In the genomic region with DNA sequence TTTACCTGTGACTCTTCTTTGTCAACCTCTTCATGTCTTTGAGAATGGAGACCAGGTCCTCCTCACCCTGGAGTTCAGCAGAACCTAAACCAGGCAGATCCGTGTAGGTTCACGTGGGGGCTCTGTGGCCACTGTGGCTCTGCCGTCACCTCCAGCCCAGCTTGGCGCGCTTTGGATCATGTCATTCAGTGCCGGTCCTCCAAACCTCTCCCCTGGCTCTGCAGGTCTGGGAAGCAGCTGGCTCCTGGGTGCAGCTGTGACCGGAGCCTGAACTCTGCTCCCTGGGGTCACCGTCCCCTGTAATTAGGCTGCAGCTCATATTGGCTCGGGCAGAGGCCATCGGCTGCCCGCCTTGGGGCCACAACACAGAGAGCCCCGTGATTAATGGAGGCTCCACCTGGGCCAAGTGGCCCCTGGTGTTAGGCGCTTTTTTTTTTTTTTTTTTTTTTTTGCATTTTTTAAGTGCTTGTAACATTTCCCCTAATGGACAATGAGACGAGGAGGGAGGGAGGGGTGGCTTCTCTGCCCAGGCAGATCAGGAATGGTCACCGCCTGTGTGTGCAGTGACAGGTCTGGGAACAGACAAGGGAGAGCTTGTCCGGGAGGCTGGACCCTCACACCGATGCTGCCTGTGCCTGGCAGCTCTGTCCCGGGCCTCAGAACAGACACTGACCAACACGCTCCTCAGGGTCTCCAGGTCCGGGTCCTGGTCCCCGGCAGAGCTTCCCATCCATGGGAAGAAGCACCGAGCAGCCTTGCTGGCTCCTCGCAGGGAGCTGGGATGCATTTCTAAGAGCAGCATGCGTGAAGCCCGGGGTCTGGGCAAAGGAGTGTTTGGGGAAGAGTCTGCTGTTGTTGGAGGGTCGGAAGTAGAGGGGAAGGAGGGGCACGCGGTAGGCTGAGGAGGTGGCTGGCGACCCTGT, we compare ENCODE assay signal across 9 cellular contexts.
DNase-seq lines count a peak whose midpoint lies in the region; ATAC-seq, FAIRE-seq and TF ChIP-seq lines count a peak whose summit lies in the region.
"Had no signal": no experiment of that assay in that cellular context is flagged by ENCODE, and none has a peak within 500 bp of the region (broad histone marks: within the 10 kb centered on the region; RNA-seq: fewer than 3 reads in every experiment).

No MANE protein-coding gene starts in this region.

- TF ChIP-seq EP300 in K562 (IDR thresholded peaks at IDR 0.05; ENCODE audit: low read length) (no peak), transverse colon (IDR thresholded peaks at IDR 0.05; ENCODE audit: low read depth) (no peak)

- H3K27me3 Mint-ChIP-seq in activated T-cell treated with anti-CD3 and anti-CD28 coated beads, Interleukin-2, amount 50 U/mL, for 72 hours (ENCODE audit: low read depth) = no peaks in the 10 kb centered on the region

- H4K20me1 ChIP-seq in K562 (replicated peaks; ENCODE audit: control insufficient read depth, insufficient read depth, low read length) = peaks cover 53% of the 10 kb centered on the region

- no peak for TF ChIP-seq RAD21 in K562 (CRISPR knock-in tag; conservative IDR thresholded peaks at IDR 0.05 in 1 of 2, IDR thresholded peaks at IDR 0.05 in 1 of 2)

- H2AFZ ChIP-seq in K562 (ENCODE audit: low read depth, low read length) = no peak overlapping the region

- peaks cover 54 to 77% of the 10 kb centered on the region in 2 experiments for H3K4me1 ChIP-seq in K562 (replicated peaks in 1 of 2; ENCODE audit: control insufficient read depth in 2 of 2, insufficient read depth in 2 of 2, low read length in 2 of 2)
- peaks cover 63 to 67% of the 10 kb centered on the region in 2 donors for H3K4me1 ChIP-seq in mucosa of rectum (ENCODE audit: control insufficient read depth in 2 of 2, insufficient read depth in 2 of 2, low read length in 2 of 2)
- H3K4me1 ChIP-seq in transverse colon = peaks cover 64 to 94% (median 88%) of the 10 kb centered on the region in 4 donors

- TF ChIP-seq POLR2A in K562 (conservative IDR thresholded peaks at IDR 0.05) = no peak
- TF ChIP-seq POLR2A in transverse colon (IDR thresholded peaks at IDR 0.05) = no peak

- no peaks in the 10 kb centered on the region for H3K9me3 Mint-ChIP-seq in activated T-cell treated with anti-CD3 and anti-CD28 coated beads, Interleukin-2, amount 50 U/mL, for 72 hours

- H3K27ac ChIP-seq in K562 (ENCODE audit: extremely low read depth, low read depth, low read length) (no peak overlapping the region), mucosa of rectum (ENCODE audit: low read depth in 2 of 2, low read length in 2 of 2) (peak overlapping the region; percentile 32 to 70), transverse colon (peak overlapping the region; percentile 85 to 94 (median 89))
- H3K27ac ChIP-seq: C4-2B had no signal

- H3K27me3 ChIP-seq in K562 (ENCODE audit: control insufficient read depth in 2 of 2, insufficient read depth in 2 of 2, low read length in 2 of 2) (no peaks in the 10 kb centered on the region), mucosa of rectum (ENCODE audit: control insufficient read depth in 2 of 2, insufficient read depth in 2 of 2, low read length in 2 of 2) (no peaks in the 10 kb centered on the region), transverse colon (no peaks in the 10 kb centered on the region)

- peaks cover 8% of the 10 kb centered on the region for H3K9me1 ChIP-seq in K562 (ENCODE audit: control insufficient read depth, insufficient read depth, low read length)

- peak overlapping the region; percentile 95 for H3K27ac Mint-ChIP-seq in activated T-cell treated with anti-CD3 and anti-CD28 coated beads, Interleukin-2, amount 50 U/mL, for 72 hours

- intact Hi-C loops in K562 (cut with micrococcal nuclease) = no loop called here
- intact Hi-C loops in transverse colon (cut with DNase I; ENCODE audit: low total_unique reads) = no loop called here

- BruUV-seq in K562 (replicated peaks; lab: Mats Ljungman, UMichigan) = no TSS peak

- FAIRE-seq in K562 (lab: Jason Lieb, UNC) = no peak

- 65% methylated on average over 26 of the region's 29 CpGs for WGBS in K562 (ENCODE audit: insufficient coverage, low coverage, missing lambda C conversion rate)
- 64 to 67% methylated on average over 10 to 29 of the region's 29 CpGs for WGBS in transverse colon (ENCODE audit: low coverage in 1 of 2), 2 donors

- peak overlapping the region in 1 of 2 experiments; percentile 82; a peak in 2 of 4 replicates for H3K9ac ChIP-seq in K562 (ENCODE audit: insufficient read depth in 1 of 2, low read depth in 2 of 2, low read length in 2 of 2)
- H3K9ac ChIP-seq in mucosa of rectum (ENCODE audit: low read depth in 1 of 2, low read length in 2 of 2) = peak overlapping the region; percentile 26 to 47

- peaks cover 69% of the 10 kb centered on the region for H3K79me2 ChIP-seq in K562 (ENCODE audit: control insufficient read depth, insufficient read depth, low read length)

- TF ChIP-seq CTCF in K562 (IDR thresholded peaks at IDR 0.05 in 2 of 3, conservative IDR thresholded peaks at IDR 0.05 in 1 of 3; ENCODE audit: insufficient read depth in 2 of 3, low read depth in 1 of 3, low read length in 3 of 3) (no peak), transverse colon (IDR thresholded peaks at IDR 0.05) (no peak)

- H3K4me3 ChIP-seq in K562 (no peak overlapping the region), mucosa of rectum (ENCODE audit: low read length in 2 of 2) (peak overlapping the region in 1 of 2 donors; percentile 3), transverse colon (peak overlapping the region in 1 of 4 donors; percentile 25)

- in situ Hi-C loops in K562 (cut with MboI) (no loop called here), transverse colon (cut with MboI; ENCODE audit: low pct_ligation_motif_present in 1 of 4, low pct_unique_long_range_greater_than_20kb in 1 of 4, low sequenced_read_pairs in 3 of 4) (no loop called here)

- no peak for ATAC-seq in activated T-cell treated with anti-CD3 and anti-CD28 coated beads, Interleukin-2, amount 50 U/mL, for 72 hours (replicated peaks in 1 of 2)
- no peak for ATAC-seq in K562

- H3K36me3 Mint-ChIP-seq in activated T-cell treated with anti-CD3 and anti-CD28 coated beads, Interleukin-2, amount 50 U/mL, for 72 hours (ENCODE audit: insufficient read depth in 2 of 2) = peaks cover 0 to 3% of the 10 kb centered on the region in 2 donors

- H3K4me2 ChIP-seq in K562 (ENCODE audit: insufficient read depth, low read length) = 0 out of 2 replicates have a peak overlapping the region, but pooled peaks have one; percentile 19

- H3K4me3 Mint-ChIP-seq in activated T-cell treated with anti-CD3 and anti-CD28 coated beads, Interleukin-2, amount 50 U/mL, for 72 hours = peak overlapping the region; percentile 85 to 94

- POLR2A ChIA-PET in K562 (lab: Yijun Ruan, JAX) = interaction anchor here (0.5 to 2.3 kb wide), 6 partner anchors 11 to 57 kb away, joined by 3 to 8 read pairs (median 4); no protein-coding TSS in a partner anchor

- H3K9me3 ChIP-seq in K562 (replicated peaks; ENCODE audit: control insufficient read depth, insufficient read depth, low read depth, low read length) = no peaks in the 10 kb centered on the region
- H3K9me3 ChIP-seq in mucosa of rectum (ENCODE audit: control insufficient read depth in 2 of 2, low read length in 2 of 2) = no peaks in the 10 kb centered on the region
- no peaks in the 10 kb centered on the region for H3K9me3 ChIP-seq in transverse colon

- peaks cover 85% of the 10 kb centered on the region for H3K4me1 Mint-ChIP-seq in activated T-cell treated with anti-CD3 and anti-CD28 coated beads, Interleukin-2, amount 50 U/mL, for 72 hours (ENCODE audit: low read depth)

- no peak for DNase-seq in activated T-cell treated with anti-CD3 and anti-CD28 coated beads, Interleukin-2, amount 50 U/mL, for 72 hours
- no peak for DNase-seq in activated T-cell treated with anti-CD3 and anti-CD28 coated beads, Interleukin-2, amount 50 U/mL, for 48 hours
- DNase-seq in K562 (ENCODE audit: extremely low read depth in 1 of 4, low spot score in 3 of 4) = no peak
- no peak for DNase-seq in transverse colon
- no peak for DNase-seq in activated gamma-delta T cell treated with Interleukin-2 at 50 U/mL for 16 hours
- DNase-seq in A172 (ENCODE audit: low spot score) = no peak
- DNase-seq in stimulated activated CD4-positive, alpha-beta T cell treated with anti-CD3 and anti-CD28 coated beads, Interleukin-4, amount 100 ng/mL, for 4 hours = no peak

- H3K36me3 ChIP-seq in K562 (ENCODE audit: control insufficient read depth, insufficient read depth, low read length) (peaks cover 2% of the 10 kb centered on the region; the same call in 1 of the 3 replicates), mucosa of rectum (ENCODE audit: control insufficient read depth in 2 of 2, insufficient read depth in 2 of 2, low read length in 2 of 2) (no peaks in the 10 kb centered on the region), transverse colon (no peaks in the 10 kb centered on the region)

- CTCF ChIA-PET in K562 (lab: Yijun Ruan, JAX; ENCODE audit: low intra/inter-chr PET ratio) = no interaction called here

TF ChIP-seq in K562, 482 proteins besides CTCF, POLR2A, EP300 and RAD21 (continues in another document):
- TF ChIP-seq, protein P1, sequence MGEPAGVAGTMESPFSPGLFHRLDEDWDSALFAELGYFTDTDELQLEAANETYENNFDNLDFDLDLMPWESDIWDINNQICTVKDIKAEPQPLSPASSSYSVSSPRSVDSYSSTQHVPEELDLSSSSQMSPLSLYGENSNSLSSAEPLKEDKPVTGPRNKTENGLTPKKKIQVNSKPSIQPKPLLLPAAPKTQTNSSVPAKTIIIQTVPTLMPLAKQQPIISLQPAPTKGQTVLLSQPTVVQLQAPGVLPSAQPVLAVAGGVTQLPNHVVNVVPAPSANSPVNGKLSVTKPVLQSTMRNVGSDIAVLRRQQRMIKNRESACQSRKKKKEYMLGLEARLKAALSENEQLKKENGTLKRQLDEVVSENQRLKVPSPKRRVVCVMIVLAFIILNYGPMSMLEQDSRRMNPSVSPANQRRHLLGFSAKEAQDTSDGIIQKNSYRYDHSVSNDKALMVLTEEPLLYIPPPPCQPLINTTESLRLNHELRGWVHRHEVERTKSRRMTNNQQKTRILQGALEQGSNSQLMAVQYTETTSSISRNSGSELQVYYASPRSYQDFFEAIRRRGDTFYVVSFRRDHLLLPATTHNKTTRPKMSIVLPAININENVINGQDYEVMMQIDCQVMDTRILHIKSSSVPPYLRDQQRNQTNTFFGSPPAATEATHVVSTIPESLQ (CRISPR knock-in tag; IDR thresholded peaks at IDR 0.05) = no peak
